ENCODE assay signal across 8 cellular contexts in the genomic region with DNA sequence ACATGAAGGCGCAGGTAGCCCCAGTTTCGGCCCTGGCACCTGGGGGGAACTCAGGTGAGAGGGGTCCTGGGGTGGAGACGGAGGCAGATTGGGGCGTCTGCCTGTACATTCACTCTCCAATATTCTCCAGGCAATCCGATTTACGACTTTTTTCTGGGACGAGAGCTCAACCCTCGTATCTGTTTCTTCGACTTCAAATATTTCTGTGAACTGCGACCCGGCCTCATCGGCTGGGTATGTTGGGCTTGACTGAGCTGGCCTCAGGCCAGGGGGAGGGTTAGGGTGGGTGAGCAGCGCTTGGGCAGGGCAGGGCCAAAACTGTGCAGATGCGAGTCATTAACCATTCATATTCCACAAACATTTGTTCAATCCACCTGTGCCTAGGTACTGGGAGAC. TPM values are rescaled to one million over a fixed set of nuclear protein-coding genes. Genes with fewer than 3 reads are reported as not detected.
DNase-seq lines count a peak whose midpoint lies in the region; ATAC-seq and TF ChIP-seq lines count a peak whose summit lies in the region.

No MANE protein-coding gene starts in this region.

- H3K27ac Mint-ChIP-seq in CD4-positive, alpha-beta memory T cell = peak overlapping the region; percentile 60 to 95 (median 76)
- peak overlapping the region; percentile 39 for H3K27ac Mint-ChIP-seq in nephron progenitor cell

- H3K27me3 ChIP-seq in CD4-positive, alpha-beta memory T cell (ENCODE audit: insufficient read depth, low read length) = no peaks in the 10 kb centered on the region

- CTCF ChIA-PET in CD4-positive, alpha-beta memory T cell (lab: Charles Lee; ENCODE audit: partially characterized antibody) = interaction anchor here (0.8 to 6.8 kb wide), 9 partner anchors 7 to 202 kb away, joined by 3 to 70 read pairs (median 5); partner anchors contain the start of genes ARL2, CDC42EP2, FAU and MRPL49

- no peak; the same call in 1 of the 2 replicates for TF ChIP-seq EP300 in Ishikawa (IDR thresholded peaks at IDR 0.05; ENCODE audit: borderline replicate concordance)

- no peaks in the 10 kb centered on the region for H3K27me3 Mint-ChIP-seq in CD4-positive, alpha-beta memory T cell
- H3K27me3 Mint-ChIP-seq in nephron progenitor cell (ENCODE audit: low read depth, poor library complexity) = peaks cover 4% of the 10 kb centered on the region

- H3K9me3 ChIP-seq in CD4-positive, alpha-beta memory T cell (ENCODE audit: control insufficient read depth in 1 of 2, low read length in 2 of 2) = no peaks in the 10 kb centered on the region

- peaks cover 46% of the 10 kb centered on the region for H3K4me1 ChIP-seq in CD4-positive, alpha-beta memory T cell (ENCODE audit: insufficient read depth, low read length)

- no peak for TF ChIP-seq RAD21 in Ishikawa (IDR thresholded peaks at IDR 0.05; ENCODE audit: low read depth)

- DNase-seq in CD4-positive, alpha-beta memory T cell = no peak
- DNase-seq in coronary artery (ENCODE audit: low spot score) (no peak), nephron progenitor cell (no peak), DMS153 (lab: John Stamatoyannopoulos, UW) (no peak)

- peak overlapping the region; percentile 64 to 88 (median 87) for H3K4me3 Mint-ChIP-seq in CD4-positive, alpha-beta memory T cell
- H3K4me3 Mint-ChIP-seq in nephron progenitor cell = peak overlapping the region; percentile 97

- no peak for TF ChIP-seq CTCF in coronary artery (IDR thresholded peaks at IDR 0.05)
- no peak for TF ChIP-seq CTCF in nephron progenitor cell (IDR thresholded peaks at IDR 0.05)

- POLR2A ChIA-PET in CD4-positive, alpha-beta memory T cell (lab: Charles Lee; ENCODE audit: partially characterized antibody) = interaction anchor here (1.0 to 15.5 kb wide), 9 partner anchors 8 to 391 kb away, joined by 3 to 320 read pairs (median 4); partner anchors contain the start of genes FAU, MRPL49, PPP2R5B and SF1

- TF ChIP-seq POLR2A in GM18505 (IDR thresholded peaks at IDR 0.05; ENCODE audit: borderline replicate concordance, extremely low read depth, insufficient read depth, insufficient read length) = no peak

- peaks cover 16% of the 10 kb centered on the region for H3K36me3 ChIP-seq in CD4-positive, alpha-beta memory T cell (ENCODE audit: insufficient read depth, low read length)

- peaks cover 16 to 61% (median 43%) of the 10 kb centered on the region in 4 donors for H3K4me1 Mint-ChIP-seq in CD4-positive, alpha-beta memory T cell
- H3K4me1 Mint-ChIP-seq in nephron progenitor cell = peaks cover 44% of the 10 kb centered on the region

- peak overlapping the region; percentile 59 for H3K27ac ChIP-seq in CD4-positive, alpha-beta memory T cell (ENCODE audit: low read depth, low read length)
- H3K27ac ChIP-seq in coronary artery = no peak overlapping the region

- H3K9me3 Mint-ChIP-seq in CD4-positive, alpha-beta memory T cell = peaks cover 0 to 1% (median 0%) of the 10 kb centered on the region in 8 donors
- H3K9me3 Mint-ChIP-seq in nephron progenitor cell = no peaks in the 10 kb centered on the region

- peaks cover 8 to 21% of the 10 kb centered on the region in 2 donors for H3K36me3 Mint-ChIP-seq in CD4-positive, alpha-beta memory T cell
- peaks cover 10% of the 10 kb centered on the region for H3K36me3 Mint-ChIP-seq in nephron progenitor cell (ENCODE audit: low read depth)

- peak overlapping the region; percentile 17 to 66 for H3K4me3 ChIP-seq in CD4-positive, alpha-beta memory T cell (ENCODE audit: low read length in 2 of 2)
- peak overlapping the region; percentile 76 for H3K4me3 ChIP-seq in coronary artery

- intact Hi-C loops in CD4-positive, alpha-beta memory T cell (cut with micrococcal nuclease) = loop anchor here (2.0 to 10.0 kb wide), 4 partner anchors 189 to 401 kb away; partner anchors contain the start of genes DPF2, PPP2R5B and RASGRP2

- no peak for ATAC-seq in GM18505 (IDR thresholded peaks at IDR 0.05; ENCODE audit: unreplicated experiment)
- ATAC-seq in HG03159 (IDR thresholded peaks at IDR 0.05; ENCODE audit: unreplicated experiment) = no peak
- ATAC-seq in GM19035 (IDR thresholded peaks at IDR 0.05; ENCODE audit: unreplicated experiment) = no peak

TF ChIP-seq in Ishikawa, 13 proteins besides CTCF, POLR2A, EP300 and RAD21:
- TF ChIP-seq EGR1 (IDR thresholded peaks at IDR 0.05) (no peak), NFIC (IDR thresholded peaks at IDR 0.05) (peak; percentile 92), YY1 (IDR thresholded peaks at IDR 0.05; ENCODE audit: low read depth) (no peak), TEAD4 (IDR thresholded peaks at IDR 0.05) (0 out of 2 replicates have a peak, but pooled peaks have one; percentile 21), CREB1 (IDR thresholded peaks at IDR 0.05; ENCODE audit: low read depth) (no peak), TAF1 (IDR thresholded peaks at IDR 0.05; ENCODE audit: low read depth) (no peak), TCF12 (IDR thresholded peaks at IDR 0.05; ENCODE audit: low read depth) (peak; percentile 39; the same call in 1 of the 2 replicates), FOXM1 (IDR thresholded peaks at IDR 0.05; ENCODE audit: borderline replicate concordance, low read depth) (no peak), CEBPB (IDR thresholded peaks at IDR 0.05) (no peak)
- TF ChIP-seq, protein P1, sequence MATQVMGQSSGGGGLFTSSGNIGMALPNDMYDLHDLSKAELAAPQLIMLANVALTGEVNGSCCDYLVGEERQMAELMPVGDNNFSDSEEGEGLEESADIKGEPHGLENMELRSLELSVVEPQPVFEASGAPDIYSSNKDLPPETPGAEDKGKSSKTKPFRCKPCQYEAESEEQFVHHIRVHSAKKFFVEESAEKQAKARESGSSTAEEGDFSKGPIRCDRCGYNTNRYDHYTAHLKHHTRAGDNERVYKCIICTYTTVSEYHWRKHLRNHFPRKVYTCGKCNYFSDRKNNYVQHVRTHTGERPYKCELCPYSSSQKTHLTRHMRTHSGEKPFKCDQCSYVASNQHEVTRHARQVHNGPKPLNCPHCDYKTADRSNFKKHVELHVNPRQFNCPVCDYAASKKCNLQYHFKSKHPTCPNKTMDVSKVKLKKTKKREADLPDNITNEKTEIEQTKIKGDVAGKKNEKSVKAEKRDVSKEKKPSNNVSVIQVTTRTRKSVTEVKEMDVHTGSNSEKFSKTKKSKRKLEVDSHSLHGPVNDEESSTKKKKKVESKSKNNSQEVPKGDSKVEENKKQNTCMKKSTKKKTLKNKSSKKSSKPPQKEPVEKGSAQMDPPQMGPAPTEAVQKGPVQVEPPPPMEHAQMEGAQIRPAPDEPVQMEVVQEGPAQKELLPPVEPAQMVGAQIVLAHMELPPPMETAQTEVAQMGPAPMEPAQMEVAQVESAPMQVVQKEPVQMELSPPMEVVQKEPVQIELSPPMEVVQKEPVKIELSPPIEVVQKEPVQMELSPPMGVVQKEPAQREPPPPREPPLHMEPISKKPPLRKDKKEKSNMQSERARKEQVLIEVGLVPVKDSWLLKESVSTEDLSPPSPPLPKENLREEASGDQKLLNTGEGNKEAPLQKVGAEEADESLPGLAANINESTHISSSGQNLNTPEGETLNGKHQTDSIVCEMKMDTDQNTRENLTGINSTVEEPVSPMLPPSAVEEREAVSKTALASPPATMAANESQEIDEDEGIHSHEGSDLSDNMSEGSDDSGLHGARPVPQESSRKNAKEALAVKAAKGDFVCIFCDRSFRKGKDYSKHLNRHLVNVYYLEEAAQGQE (IDR thresholded peaks at IDR 0.05; ENCODE audit: low read depth) = no peak
- TF ChIP-seq, protein P2, sequence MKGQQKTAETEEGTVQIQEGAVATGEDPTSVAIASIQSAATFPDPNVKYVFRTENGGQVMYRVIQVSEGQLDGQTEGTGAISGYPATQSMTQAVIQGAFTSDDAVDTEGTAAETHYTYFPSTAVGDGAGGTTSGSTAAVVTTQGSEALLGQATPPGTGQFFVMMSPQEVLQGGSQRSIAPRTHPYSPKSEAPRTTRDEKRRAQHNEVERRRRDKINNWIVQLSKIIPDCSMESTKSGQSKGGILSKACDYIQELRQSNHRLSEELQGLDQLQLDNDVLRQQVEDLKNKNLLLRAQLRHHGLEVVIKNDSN (IDR thresholded peaks at IDR 0.05) = no peak
TF ChIP-seq in Ishikawa: peak in this region for 3.

RNA-seq across cellular contexts. Expression of gene TM7SF2, which starts 1.7 kb away (rescaled TPM):
- total RNA-seq in CD4-positive, alpha-beta memory T cell = 10 to 100 TPM; 22.4 to 27.2 TPM
- 10 to 100 TPM in 1 of 2 donors, 1 to 10 TPM in 1; 9.1 to 12.1 TPM for polyA plus RNA-seq in CD4-positive, alpha-beta memory T cell

RNA-seq across cellular contexts. Expression of gene ZNHIT2, which starts 4.1 kb away (rescaled TPM):
- 10 to 100 TPM; 15.9 to 16.5 TPM for total RNA-seq in CD4-positive, alpha-beta memory T cell
- 10 to 100 TPM; 13.1 to 22.5 TPM for polyA plus RNA-seq in CD4-positive, alpha-beta memory T cell

RNA-seq across cellular contexts. Expression of gene FAU, which starts 8.6 kb away (rescaled TPM):
- 1,000 to 10,000 TPM; 1,571 to 1,690 TPM for total RNA-seq in CD4-positive, alpha-beta memory T cell
- polyA plus RNA-seq in CD4-positive, alpha-beta memory T cell = 1,000 to 10,000 TPM in 1 of 2 donors, 100 to 1,000 TPM in 1; 913 to 1,018 TPM

RNA-seq across cellular contexts. Expression of gene MRPL49, which starts 8.8 kb away (rescaled TPM):
- total RNA-seq in CD4-positive, alpha-beta memory T cell = 10 to 100 TPM; 59.6 to 60.6 TPM
- polyA plus RNA-seq in CD4-positive, alpha-beta memory T cell = 100 to 1,000 TPM in 1 of 2 donors, 10 to 100 TPM in 1; 81.1 to 118 TPM

RNA-seq across cellular contexts. Expression of gene VPS51, which starts 17.3 kb away (rescaled TPM):
- total RNA-seq in CD4-positive, alpha-beta memory T cell = 100 to 1,000 TPM; 221 to 226 TPM
- 100 to 1,000 TPM in 1 of 2 donors, 10 to 100 TPM in 1; 87.0 to 113 TPM for polyA plus RNA-seq in CD4-positive, alpha-beta memory T cell
